11 cellular contexts compared by ENCODE assay signal in the genomic region with DNA sequence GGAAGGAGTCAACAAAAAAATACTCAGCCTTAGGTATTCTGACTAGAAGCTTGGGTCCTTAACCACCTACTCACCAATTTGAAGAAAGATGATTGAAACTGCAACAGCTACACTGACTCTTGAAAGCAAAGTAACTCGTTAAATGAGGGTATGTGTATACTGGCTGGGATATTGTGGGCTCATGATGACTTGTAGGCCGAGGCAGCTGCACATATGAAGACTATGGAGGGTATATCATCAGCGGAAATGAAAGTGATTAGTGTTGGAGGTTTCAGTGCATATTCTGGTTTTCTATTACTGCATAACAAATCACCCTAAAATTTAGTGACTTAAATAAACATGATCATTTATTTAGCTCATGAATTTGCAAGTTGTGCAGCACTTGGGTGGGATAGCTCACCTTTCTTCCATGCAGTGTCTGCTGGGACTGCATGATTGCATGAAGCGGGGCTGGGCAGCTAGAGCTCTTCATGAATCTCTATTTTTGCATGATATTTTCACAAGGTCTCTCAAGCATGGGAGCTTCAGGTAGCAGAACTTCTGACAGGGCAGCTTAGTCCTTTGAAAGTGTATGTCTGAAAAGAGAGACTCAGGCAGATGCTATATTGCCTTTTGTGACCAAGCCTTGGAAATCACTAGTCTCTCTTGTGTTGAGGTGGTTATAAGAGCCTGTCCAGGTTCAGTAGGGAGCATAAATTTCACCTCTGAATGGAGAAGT.
A peak's percentile ranks its signal among the peaks of the same experiment; 100 is the strongest.
DNase-seq lines count a peak whose midpoint lies in the region; ATAC-seq, FAIRE-seq and TF ChIP-seq lines count a peak whose summit lies in the region.
"Had no signal": no experiment of that assay in that cellular context is flagged by ENCODE, and none has a peak within 500 bp of the region (broad histone marks: within the 10 kb centered on the region; RNA-seq: fewer than 3 reads in every experiment).

No MANE protein-coding gene starts in this region.

- intact Hi-C loops in GM12878 (cut with micrococcal nuclease; ENCODE audit: unreplicated experiment), result loop anchor here (10.0 kb wide), 1 partner anchor 140 kb away; no protein-coding TSS in a partner anchor

- no peaks in the 10 kb centered on the region for H3K79me2 ChIP-seq in GM12878 (ENCODE audit: control insufficient read depth, insufficient read depth, low read length)

- TF ChIP-seq CTCF in GM12878 (IDR thresholded peaks at IDR 0.05 in 2 of 3, conservative IDR thresholded peaks at IDR 0.05 in 1 of 3; ENCODE audit: control insufficient read depth in 2 of 3, extremely low read depth in 1 of 3, insufficient read depth in 1 of 3, low read depth in 3 of 3, low read length in 3 of 3), result no peak

- H4K20me1 ChIP-seq in GM12878 (ENCODE audit: control insufficient read depth, insufficient read depth), result no peaks in the 10 kb centered on the region

- FAIRE-seq in GM12878 (lab: Jason Lieb, UNC), result peak; percentile 59
- FAIRE-seq: endometrium had no signal

- no TSS peak for BruUV-seq in GM12878 (replicated peaks; lab: Mats Ljungman, UMichigan)

- RAD21 ChIA-PET in GM12878 (lab: Charles Lee; ENCODE audit: unreplicated experiment), result interaction anchor here (0.7 to 1.1 kb wide), 2 partner anchors 14 to 64 kb away, joined by 3 read pairs; no protein-coding TSS in a partner anchor

- no peak overlapping the region for H2AFZ ChIP-seq in GM12878 (ENCODE audit: control insufficient read depth, low read depth, low read length)

- no peak overlapping the region for H3K4me2 ChIP-seq in GM12878 (ENCODE audit: control insufficient read depth, insufficient read depth)

- WGBS in GM12878 (ENCODE audit: insufficient coverage, insufficient replicate concordance, low lambda C conversion rate, missing lambda C conversion rate), result 3% methylated on average over 4 of the region's 4 CpGs

- no peak overlapping the region for H3K27ac ChIP-seq in GM12878 (ENCODE audit: control insufficient read depth, insufficient read depth)

- ATAC-seq in GM18511 (IDR thresholded peaks at IDR 0.05; ENCODE audit: unreplicated experiment) (peak; percentile 98), GM21381 (IDR thresholded peaks at IDR 0.05; ENCODE audit: unreplicated experiment) (peak; percentile 99), HG03139 (IDR thresholded peaks at IDR 0.05; ENCODE audit: unreplicated experiment) (peak; percentile 96), GM12878 (peak; percentile 93)

- SMC1A ChIA-PET in GM12878 (lab: Charles Lee; ENCODE audit: uncharacterized antibody, unreplicated experiment), result interaction anchor here (0.6 to 1.1 kb wide), 4 partner anchors 14 to 1093 kb away, joined by 3 to 5 read pairs (median 4); no protein-coding TSS in a partner anchor

- no peaks in the 10 kb centered on the region for H3K36me3 ChIP-seq in GM12878 (ENCODE audit: control insufficient read depth in 2 of 2, insufficient read depth in 2 of 2, low read length in 1 of 2)

- TF ChIP-seq EP300 in GM12878 (IDR thresholded peaks at IDR 0.05; ENCODE audit: borderline replicate concordance in 1 of 2, control insufficient read depth in 1 of 2, low read depth in 2 of 2, low read length in 2 of 2), result no peak

- TF ChIP-seq POLR2A in GM12878 (IDR thresholded peaks at IDR 0.05; ENCODE audit: low read depth, low read length), result no peak

- H3K4me1 ChIP-seq in GM12878 (ENCODE audit: control insufficient read depth, insufficient read depth, low read length), result peaks cover 9% of the 10 kb centered on the region

- in situ Hi-C loops in GM12878 (cut with MboI), result no loop called here

- H3K4me3 ChIP-seq in GM12878, result no peak overlapping the region

- no peak for TF ChIP-seq RAD21 in GM12878 (IDR thresholded peaks at IDR 0.05; ENCODE audit: insufficient read depth, low read depth, low read length)

- CTCF ChIA-PET in GM12878 (lab: Yijun Ruan, JAX), result interaction anchor here (1.5 to 4.2 kb wide), 2 partner anchors 14 to 292 kb away, joined by 7 to 25 read pairs; no protein-coding TSS in a partner anchor

- H3K9ac ChIP-seq in GM12878 (ENCODE audit: control insufficient read depth, insufficient read depth, low read length), result no peak overlapping the region

- POLR2A ChIA-PET in GM12878 (lab: Charles Lee), result no interaction called here

- peaks cover 0 to 8% of the 10 kb centered on the region in 2 experiments; a peak in 2 of 4 replicates for H3K27me3 ChIP-seq in GM12878 (replicated peaks in 1 of 2; ENCODE audit: control insufficient read depth in 2 of 2, insufficient read depth in 2 of 2, low read length in 1 of 2)

- peak; percentile 40 for DNase-seq in GM12878 (ENCODE audit: low read depth, low spot score)
- DNase-seq in SKM-1 (lab: John Stamatoyannopoulos, UW; ENCODE audit: unreplicated experiment), result no peak
- DNase-seq in mucosa of gallbladder (ENCODE audit: low spot score), result no peak
- DNase-seq in SHP77 treated with DMSO at 0.1 percent for 48 hours (lab: John Stamatoyannopoulos, UW), result no peak
- no peak for DNase-seq in OCI-M2 (lab: John Stamatoyannopoulos, UW; ENCODE audit: unreplicated experiment)
- DNase-seq: EL; stimulated activated CD4-positive, alpha-beta T cell treated with anti-CD3 and anti-CD28 coated beads, Interleukin-2, amount 100 ng/mL, for 24 hours had no signal

- H3K9me3 ChIP-seq in GM12878 (replicated peaks; ENCODE audit: control insufficient read depth, insufficient read depth, low read length), result no peaks in the 10 kb centered on the region

TF ChIP-seq in GM12878, 131 proteins besides CTCF, POLR2A, EP300 and RAD21 (continues in another document):
- TF ChIP-seq CBX5 (IDR thresholded peaks at IDR 0.05; ENCODE audit: low read depth) (peak; percentile 76; the same call in 1 of the 2 replicates), KDM1A (IDR thresholded peaks at IDR 0.05; ENCODE audit: borderline replicate concordance) (no peak), IKZF2 (IDR thresholded peaks at IDR 0.05) (no peak), ZNF274 (IDR thresholded peaks at IDR 0.05; ENCODE audit: insufficient read depth, insufficient read length) (no peak), SREBF2 (IDR thresholded peaks at IDR 0.05; ENCODE audit: low read length) (no peak), JUNB (IDR thresholded peaks at IDR 0.05) (peak; percentile 97), EED (IDR thresholded peaks at IDR 0.05; ENCODE audit: low read depth) (peak; percentile 77), KLF5 (IDR thresholded peaks at IDR 0.05; ENCODE audit: partially characterized antibody) (no peak), RFX5 (IDR thresholded peaks at IDR 0.05; ENCODE audit: low read depth, low read length) (no peak), NFXL1 (IDR thresholded peaks at IDR 0.05; ENCODE audit: borderline replicate concordance) (no peak), NFYA (IDR thresholded peaks at IDR 0.05; ENCODE audit: borderline replicate concordance, low read depth, low read length) (no peak), CBFB (IDR thresholded peaks at IDR 0.05; ENCODE audit: low read depth) (0 out of 2 replicates have a peak, but pooled peaks have one; percentile 26), MTA3 (IDR thresholded peaks at IDR 0.05; ENCODE audit: borderline replicate concordance, low read length) (peak; percentile 80; the same call in 1 of the 2 replicates), YBX1 (IDR thresholded peaks at IDR 0.05) (no peak), SMARCA5 (IDR thresholded peaks at IDR 0.05) (no peak), MYC (IDR thresholded peaks at IDR 0.05; ENCODE audit: insufficient read depth, insufficient read length, insufficient replicate concordance, low read length, severe bottlenecking) (no peak), NFIC (IDR thresholded peaks at IDR 0.05; ENCODE audit: low read depth, low read length) (peak; percentile 95), NBN (IDR thresholded peaks at IDR 0.05) (no peak), ZSCAN29 (IDR thresholded peaks at IDR 0.05) (no peak), TCF3 (IDR thresholded peaks at IDR 0.05; ENCODE audit: borderline replicate concordance, insufficient read depth, low read depth, low read length) (peak; percentile 89)
- TF ChIP-seq, protein P1, sequence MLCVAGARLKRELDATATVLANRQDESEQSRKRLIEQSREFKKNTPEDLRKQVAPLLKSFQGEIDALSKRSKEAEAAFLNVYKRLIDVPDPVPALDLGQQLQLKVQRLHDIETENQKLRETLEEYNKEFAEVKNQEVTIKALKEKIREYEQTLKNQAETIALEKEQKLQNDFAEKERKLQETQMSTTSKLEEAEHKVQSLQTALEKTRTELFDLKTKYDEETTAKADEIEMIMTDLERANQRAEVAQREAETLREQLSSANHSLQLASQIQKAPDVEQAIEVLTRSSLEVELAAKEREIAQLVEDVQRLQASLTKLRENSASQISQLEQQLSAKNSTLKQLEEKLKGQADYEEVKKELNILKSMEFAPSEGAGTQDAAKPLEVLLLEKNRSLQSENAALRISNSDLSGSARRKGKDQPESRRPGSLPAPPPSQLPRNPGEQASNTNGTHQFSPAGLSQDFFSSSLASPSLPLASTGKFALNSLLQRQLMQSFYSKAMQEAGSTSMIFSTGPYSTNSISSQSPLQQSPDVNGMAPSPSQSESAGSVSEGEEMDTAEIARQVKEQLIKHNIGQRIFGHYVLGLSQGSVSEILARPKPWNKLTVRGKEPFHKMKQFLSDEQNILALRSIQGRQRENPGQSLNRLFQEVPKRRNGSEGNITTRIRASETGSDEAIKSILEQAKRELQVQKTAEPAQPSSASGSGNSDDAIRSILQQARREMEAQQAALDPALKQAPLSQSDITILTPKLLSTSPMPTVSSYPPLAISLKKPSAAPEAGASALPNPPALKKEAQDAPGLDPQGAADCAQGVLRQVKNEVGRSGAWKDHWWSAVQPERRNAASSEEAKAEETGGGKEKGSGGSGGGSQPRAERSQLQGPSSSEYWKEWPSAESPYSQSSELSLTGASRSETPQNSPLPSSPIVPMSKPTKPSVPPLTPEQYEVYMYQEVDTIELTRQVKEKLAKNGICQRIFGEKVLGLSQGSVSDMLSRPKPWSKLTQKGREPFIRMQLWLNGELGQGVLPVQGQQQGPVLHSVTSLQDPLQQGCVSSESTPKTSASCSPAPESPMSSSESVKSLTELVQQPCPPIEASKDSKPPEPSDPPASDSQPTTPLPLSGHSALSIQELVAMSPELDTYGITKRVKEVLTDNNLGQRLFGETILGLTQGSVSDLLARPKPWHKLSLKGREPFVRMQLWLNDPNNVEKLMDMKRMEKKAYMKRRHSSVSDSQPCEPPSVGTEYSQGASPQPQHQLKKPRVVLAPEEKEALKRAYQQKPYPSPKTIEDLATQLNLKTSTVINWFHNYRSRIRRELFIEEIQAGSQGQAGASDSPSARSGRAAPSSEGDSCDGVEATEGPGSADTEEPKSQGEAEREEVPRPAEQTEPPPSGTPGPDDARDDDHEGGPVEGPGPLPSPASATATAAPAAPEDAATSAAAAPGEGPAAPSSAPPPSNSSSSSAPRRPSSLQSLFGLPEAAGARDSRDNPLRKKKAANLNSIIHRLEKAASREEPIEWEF (IDR thresholded peaks at IDR 0.05; ENCODE audit: insufficient replicate concordance, low read depth, low read length), result no peak
